8 cellular contexts compared by ENCODE assay signal in the genomic region with DNA sequence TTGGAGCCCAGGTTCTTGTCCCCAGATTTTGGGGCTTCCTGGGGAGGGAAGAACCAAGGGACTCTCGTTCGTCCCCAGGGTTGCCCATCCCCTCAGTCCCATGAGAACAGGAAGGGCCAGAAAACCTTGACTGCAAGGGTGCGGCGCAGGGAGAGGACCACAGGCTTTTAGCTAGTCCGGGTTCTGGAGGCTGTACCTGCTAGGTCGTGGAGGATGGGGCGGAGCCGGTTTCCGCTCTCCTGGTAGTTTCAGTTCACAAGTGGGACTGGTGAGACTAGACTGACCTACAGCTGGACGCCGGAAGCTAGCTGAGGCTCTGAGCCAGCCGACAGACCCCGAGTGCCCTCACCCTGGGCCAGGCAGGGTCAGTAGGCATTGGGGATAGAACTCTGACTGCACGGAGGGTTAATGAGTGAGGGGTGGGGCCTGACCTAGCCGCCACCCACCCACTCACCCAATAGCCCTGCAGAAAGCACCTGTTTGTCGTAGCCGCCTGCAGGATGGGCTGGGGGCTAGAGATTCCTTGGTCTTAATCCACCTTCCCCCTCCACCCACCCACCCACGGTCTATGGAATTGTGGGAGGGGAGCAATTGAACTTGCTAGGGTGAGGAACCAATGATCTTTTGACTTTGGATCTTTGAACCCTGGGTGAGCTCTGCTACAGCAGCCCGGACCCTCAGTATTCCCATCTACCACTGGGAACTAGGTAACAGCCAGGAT. TPM values are rescaled to one million over a fixed set of nuclear protein-coding genes. Genes with fewer than 3 reads are reported as not detected.
DNase-seq lines count a peak whose midpoint lies in the region; ATAC-seq and TF ChIP-seq lines count a peak whose summit lies in the region.

No MANE protein-coding gene starts in this region.

- TF ChIP-seq RAD21 in SK-N-SH (IDR thresholded peaks at IDR 0.05; ENCODE audit: low read length), result no peak

- H3K27me3 Mint-ChIP-seq in dendritic cell treated with granulocyte-macrophage colony-stimulating factor and Interleukin-4, amounts not matched to agents 40 ng/mL and 50 ng/mL, for 4 days, result peaks cover 11% of the 10 kb centered on the region

- peak; percentile 50 for DNase-seq in activated T-cell treated with anti-CD3 and anti-CD28 coated beads, Interleukin-2, amount 50 U/mL, for 1 hour
- no peak for DNase-seq in activated T-cell treated with anti-CD3 and anti-CD28 coated beads for 4 hours
- peak; percentile 50 for DNase-seq in SK-N-SH
- peak; percentile 85 to 90 (median 86) for DNase-seq in mucosa of descending colon
- peak in 1 of 2 donors; percentile 67 for DNase-seq in uterus
- DNase-seq in effector CD4-positive, alpha-beta T cell, result no peak

- peak overlapping the region; percentile 40 for H3K27ac Mint-ChIP-seq in dendritic cell treated with granulocyte-macrophage colony-stimulating factor and Interleukin-4, amounts not matched to agents 40 ng/mL and 50 ng/mL, for 4 days

- TF ChIP-seq CTCF in SK-N-SH (IDR thresholded peaks at IDR 0.05), result no peak
- TF ChIP-seq CTCF in mucosa of descending colon (IDR thresholded peaks at IDR 0.05), result no peak
- TF ChIP-seq CTCF in uterus (IDR thresholded peaks at IDR 0.05), result no peak

- intact Hi-C loops in dendritic cell treated with granulocyte-macrophage colony-stimulating factor and Interleukin-4, amounts not matched to agents 40 ng/mL and 50 ng/mL, for 4 days (cut with micrococcal nuclease), result loop anchor here (10.0 kb wide), 1 partner anchor 58 kb away; no protein-coding TSS in a partner anchor
- intact Hi-C loops in mucosa of descending colon (cut with DNase I, micrococcal nuclease), result no loop called here
- intact Hi-C loops in uterus (cut with DNase I; ENCODE audit: low total_unique reads), result loop anchor here (10.0 kb wide), 1 partner anchor 62 kb away; no protein-coding TSS in a partner anchor

- TF ChIP-seq EP300 in SK-N-SH (IDR thresholded peaks at IDR 0.05; ENCODE audit: borderline replicate concordance in 1 of 2, low read depth in 1 of 2, low read length in 1 of 2), result no peak

- peaks cover 21% of the 10 kb centered on the region for H4K20me1 ChIP-seq in SK-N-SH (ENCODE audit: insufficient read depth)

- peak overlapping the region; percentile 92 for H3K9ac ChIP-seq in SK-N-SH

- POLR2A ChIA-PET in SK-N-SH (lab: Yijun Ruan, JAX), result no interaction called here

- no peaks in the 10 kb centered on the region for H3K9me3 Mint-ChIP-seq in dendritic cell treated with granulocyte-macrophage colony-stimulating factor and Interleukin-4, amounts not matched to agents 40 ng/mL and 50 ng/mL, for 4 days

- H3K4me3 Mint-ChIP-seq in dendritic cell treated with granulocyte-macrophage colony-stimulating factor and Interleukin-4, amounts not matched to agents 40 ng/mL and 50 ng/mL, for 4 days, result peak overlapping the region; percentile 77

- peaks cover 46% of the 10 kb centered on the region for H3K79me2 ChIP-seq in SK-N-SH (ENCODE audit: insufficient read depth)

- WGBS in SK-N-SH (ENCODE audit: low lambda C conversion rate), result no CpG with 5 or more reads among the region's 19 CpGs

- H3K4me1 Mint-ChIP-seq in dendritic cell treated with granulocyte-macrophage colony-stimulating factor and Interleukin-4, amounts not matched to agents 40 ng/mL and 50 ng/mL, for 4 days (ENCODE audit: low read depth), result peaks cover 75% of the 10 kb centered on the region

- H3K9me3 ChIP-seq in SK-N-SH, result no peaks in the 10 kb centered on the region
- no peaks in the 10 kb centered on the region for H3K9me3 ChIP-seq in mucosa of descending colon
- no peaks in the 10 kb centered on the region for H3K9me3 ChIP-seq in uterus

- H2AFZ ChIP-seq in SK-N-SH (ENCODE audit: low read depth), result no peak overlapping the region

- no peaks in the 10 kb centered on the region for H3K36me3 Mint-ChIP-seq in dendritic cell treated with granulocyte-macrophage colony-stimulating factor and Interleukin-4, amounts not matched to agents 40 ng/mL and 50 ng/mL, for 4 days (ENCODE audit: low read depth)

- ATAC-seq in mucosa of descending colon (peak; percentile 64), HG03520 (IDR thresholded peaks at IDR 0.05; ENCODE audit: unreplicated experiment) (no peak)

- H3K27ac ChIP-seq in SK-N-SH (ENCODE audit: low read depth in 2 of 2, low read length in 1 of 2), result peak overlapping the region in 1 of 2 experiments; percentile 85; a peak in 1 of 4 replicates
- peak overlapping the region; percentile 99 to 100 for H3K27ac ChIP-seq in uterus

- H3K36me3 ChIP-seq in SK-N-SH (replicated peaks in 1 of 2; ENCODE audit: control insufficient read depth in 1 of 2, insufficient read depth in 2 of 2, low read length in 1 of 2), result no peaks in the 10 kb centered on the region
- no peaks in the 10 kb centered on the region for H3K36me3 ChIP-seq in mucosa of descending colon (ENCODE audit: low read depth)
- H3K36me3 ChIP-seq in uterus, result no peaks in the 10 kb centered on the region

- H3K4me3 ChIP-seq in SK-N-SH (ENCODE audit: low read depth in 2 of 2, low read length in 1 of 2) (peak overlapping the region; percentile 60 to 63), mucosa of descending colon (peak overlapping the region; percentile 46), uterus (peak overlapping the region; percentile 77 to 80)

- H3K4me1 ChIP-seq in SK-N-SH (ENCODE audit: control insufficient read depth in 1 of 2, insufficient read depth in 2 of 2, low read depth in 1 of 2, low read length in 1 of 2), result peaks cover 0 to 11% of the 10 kb centered on the region in 2 experiments; a peak in 1 of 4 replicates
- H3K4me1 ChIP-seq in mucosa of descending colon (ENCODE audit: low read depth), result peaks cover 25% of the 10 kb centered on the region
- H3K4me1 ChIP-seq in uterus, result peaks cover 6 to 7% of the 10 kb centered on the region in 2 donors

- CTCF ChIA-PET in SK-N-SH (lab: Yijun Ruan, JAX), result no interaction called here

- H3K27me3 ChIP-seq in SK-N-SH (ENCODE audit: insufficient read depth) (no peaks in the 10 kb centered on the region), uterus (no peaks in the 10 kb centered on the region)

- peak overlapping the region; percentile 84 for H3K4me2 ChIP-seq in SK-N-SH

- H3F3A ChIP-seq in SK-N-SH (replicated peaks; ENCODE audit: insufficient read depth), result no peaks in the 10 kb centered on the region

- no peak for TF ChIP-seq POLR2A in uterus (IDR thresholded peaks at IDR 0.05)

- no peaks in the 10 kb centered on the region for H3K9me2 ChIP-seq in SK-N-SH

TF ChIP-seq in SK-N-SH, 30 proteins besides CTCF, POLR2A, EP300 and RAD21 (continues in another document):
- TF ChIP-seq, protein P1, sequence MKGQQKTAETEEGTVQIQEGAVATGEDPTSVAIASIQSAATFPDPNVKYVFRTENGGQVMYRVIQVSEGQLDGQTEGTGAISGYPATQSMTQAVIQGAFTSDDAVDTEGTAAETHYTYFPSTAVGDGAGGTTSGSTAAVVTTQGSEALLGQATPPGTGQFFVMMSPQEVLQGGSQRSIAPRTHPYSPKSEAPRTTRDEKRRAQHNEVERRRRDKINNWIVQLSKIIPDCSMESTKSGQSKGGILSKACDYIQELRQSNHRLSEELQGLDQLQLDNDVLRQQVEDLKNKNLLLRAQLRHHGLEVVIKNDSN (IDR thresholded peaks at IDR 0.05; ENCODE audit: borderline replicate concordance, low read depth), result no peak
- TF ChIP-seq, protein P2, sequence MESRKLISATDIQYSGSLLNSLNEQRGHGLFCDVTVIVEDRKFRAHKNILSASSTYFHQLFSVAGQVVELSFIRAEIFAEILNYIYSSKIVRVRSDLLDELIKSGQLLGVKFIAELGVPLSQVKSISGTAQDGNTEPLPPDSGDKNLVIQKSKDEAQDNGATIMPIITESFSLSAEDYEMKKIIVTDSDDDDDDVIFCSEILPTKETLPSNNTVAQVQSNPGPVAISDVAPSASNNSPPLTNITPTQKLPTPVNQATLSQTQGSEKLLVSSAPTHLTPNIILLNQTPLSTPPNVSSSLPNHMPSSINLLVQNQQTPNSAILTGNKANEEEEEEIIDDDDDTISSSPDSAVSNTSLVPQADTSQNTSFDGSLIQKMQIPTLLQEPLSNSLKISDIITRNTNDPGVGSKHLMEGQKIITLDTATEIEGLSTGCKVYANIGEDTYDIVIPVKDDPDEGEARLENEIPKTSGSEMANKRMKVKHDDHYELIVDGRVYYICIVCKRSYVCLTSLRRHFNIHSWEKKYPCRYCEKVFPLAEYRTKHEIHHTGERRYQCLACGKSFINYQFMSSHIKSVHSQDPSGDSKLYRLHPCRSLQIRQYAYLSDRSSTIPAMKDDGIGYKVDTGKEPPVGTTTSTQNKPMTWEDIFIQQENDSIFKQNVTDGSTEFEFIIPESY (IDR thresholded peaks at IDR 0.05; ENCODE audit: borderline replicate concordance, low read depth), result no peak
- TF ChIP-seq EZH2phosphoT487 (IDR thresholded peaks at IDR 0.05; ENCODE audit: borderline replicate concordance, low read depth) (no peak), TCF12 (IDR thresholded peaks at IDR 0.05) (no peak), RCOR1 (IDR thresholded peaks at IDR 0.05; ENCODE audit: low read length) (no peak), GATA2 (CRISPR knock-in tag; IDR thresholded peaks at IDR 0.05) (no peak), MXI1 (IDR thresholded peaks at IDR 0.05; ENCODE audit: low read depth, low read length) (no peak), TAF1 (IDR thresholded peaks at IDR 0.05; ENCODE audit: borderline replicate concordance, low read depth, low read length) (no peak), SIN3A (IDR thresholded peaks at IDR 0.05; ENCODE audit: borderline replicate concordance, low read depth, low read length) (no peak), TEAD4 (IDR thresholded peaks at IDR 0.05; ENCODE audit: borderline replicate concordance, insufficient read depth) (no peak), NRF1 (IDR thresholded peaks at IDR 0.05; ENCODE audit: low read depth, low read length) (no peak), FOSL2 (IDR thresholded peaks at IDR 0.05; ENCODE audit: borderline replicate concordance, low read depth) (no peak), MEF2A (IDR thresholded peaks at IDR 0.05; ENCODE audit: borderline replicate concordance, low read depth) (no peak)

RNA-seq across cellular contexts. Expression of a gene that starts 1.5 kb away (rescaled TPM):
- polyA plus RNA-seq in SK-N-SH (2012; rRNA removed), result 7.9 and 8.2 TPM in 2 replicates
- 7.0 and 7.4 TPM in 2 replicates for polyA plus RNA-seq in SK-N-SH (2012; cell fraction: cytosol; rRNA removed)
- 9.6 and 10.1 TPM in 2 replicates for polyA plus RNA-seq in SK-N-SH (2012; cell fraction: nucleus; rRNA removed)
- total RNA-seq in mucosa of descending colon (10 to 100 TPM; 16.7 to 26.5 (median 25.6) TPM), uterus (100 to 1,000 TPM in 1 of 4 donors, 10 to 100 TPM in 3; 10.1 to 180 (median 44.0) TPM)

RNA-seq across cellular contexts. Expression of a gene that starts 21.6 kb away (rescaled TPM):
- polyA plus RNA-seq in SK-N-SH (2012; rRNA removed), result 10.5 and 14.5 TPM in 2 replicates
- 1.7 and 2.8 TPM in 2 replicates for polyA plus RNA-seq in SK-N-SH (2012; cell fraction: cytosol; rRNA removed)
- polyA plus RNA-seq in SK-N-SH (2012; cell fraction: nucleus; rRNA removed), result 89.3 and 95.1 TPM in 2 replicates
- total RNA-seq in mucosa of descending colon (10 to 100 TPM; 28.5 to 38.7 (median 35.9) TPM), uterus (10 to 100 TPM in 3 of 4 donors, 1 to 10 TPM in 1; 8.7 to 50.9 (median 34.5) TPM)

Comparison
In these comparisons a context has a peak if more than half of its experiments do, and no peak if none do; other contexts are left out.
1. DNase-seq: peak in activated T-cell treated with anti-CD3 and anti-CD28 coated beads, Interleukin-2, amount 50 U/mL, for 1 hour (single experiment), SK-N-SH (single experiment) and mucosa of descending colon (3 of 3); none in activated T-cell treated with anti-CD3 and anti-CD28 coated beads for 4 hours (single experiment) and effector CD4-positive, alpha-beta T cell (single experiment).
2. intact Hi-C loops: an anchor here in dendritic cell treated with granulocyte-macrophage colony-stimulating factor and Interleukin-4, amounts not matched to agents 40 ng/mL and 50 ng/mL, for 4 days (10.0 kb wide) and uterus (10.0 kb wide); none called in mucosa of descending colon.
3. Peak in every context shown above with its lines, with median percentiles within 50 percentile points of each other: H3K4me3 ChIP-seq.